In genomic region chr15:41937568-41937923, GRCh38 we compare ENCODE assay signal across 11 cellular contexts. TPM values are rescaled to one million over a fixed set of nuclear protein-coding genes. Genes with fewer than 3 reads are reported as not detected.
A peak's percentile ranks its signal among the peaks of the same experiment; 100 is the strongest.
DNase-seq lines count a peak whose midpoint lies in the region; TF ChIP-seq lines count a peak whose summit lies in the region.
"Had no signal": no experiment of that assay in that cellular context is flagged by ENCODE, and none has a peak within 500 bp of the region (broad histone marks: within the 10 kb centered on the region; RNA-seq: fewer than 3 reads in every experiment).

No MANE protein-coding gene starts in this region.

- H3K9me3 ChIP-seq in Peyer's patch: no peaks in the 10 kb centered on the region
- H3K9me3 ChIP-seq: SJCRH30 had no signal

- DNase-seq in GDM1 (lab: John Stamatoyannopoulos, UW) (peak; percentile 53), Peyer's patch (no peak), coronary artery (ENCODE audit: low spot score) (no peak), osteocyte (ENCODE audit: extremely low spot score, unreplicated experiment) (no peak), midbrain (lab: John Stamatoyannopoulos, UW) (no peak), substantia nigra (lab: John Stamatoyannopoulos, UW) (no peak), A172 (ENCODE audit: low spot score) (no peak), RWPE1 (ENCODE audit: low spot score) (no peak)
- DNase-seq: NCI-H345, SJCRH30 had no signal

- POLR2A ChIA-PET in RWPE1 (lab: Yijun Ruan, JAX; ENCODE audit: low non-redundant PET): no interaction called here

- peaks cover 9% of the 10 kb centered on the region for H3K36me3 Mint-ChIP-seq in osteocyte (ENCODE audit: unreplicated experiment)

- TF ChIP-seq CTCF in Peyer's patch (IDR thresholded peaks at IDR 0.05): no peak
- TF ChIP-seq CTCF in coronary artery (IDR thresholded peaks at IDR 0.05): no peak
- no peak for TF ChIP-seq CTCF in osteocyte (IDR thresholded peaks at IDR 0.05)
- no peak for TF ChIP-seq CTCF in RWPE1 (conservative IDR thresholded peaks at IDR 0.05; ENCODE audit: low read depth)

- H3K4me3 Mint-ChIP-seq in osteocyte (ENCODE audit: unreplicated experiment): no peak overlapping the region

- no peaks in the 10 kb centered on the region for H3K9me3 Mint-ChIP-seq in osteocyte (ENCODE audit: unreplicated experiment)

- no peak for TF ChIP-seq POLR2A in Peyer's patch (IDR thresholded peaks at IDR 0.05)

- peak overlapping the region; percentile 81 for H3K27ac Mint-ChIP-seq in osteocyte (ENCODE audit: unreplicated experiment)

- H3K36me3 ChIP-seq in Peyer's patch: peaks cover 0 to 4% (median 0%) of the 10 kb centered on the region in 3 donors

- CTCF ChIA-PET in RWPE1 (lab: Yijun Ruan, JAX): no interaction called here

- peaks cover 73% of the 10 kb centered on the region for H3K4me1 Mint-ChIP-seq in osteocyte (ENCODE audit: unreplicated experiment)

- no peak overlapping the region for H3K4me3 ChIP-seq in Peyer's patch
- H3K4me3 ChIP-seq in coronary artery: no peak overlapping the region
- H3K4me3 ChIP-seq: SJCRH30 had no signal

- H3K27ac ChIP-seq in Peyer's patch (peak overlapping the region; percentile 62 to 79 (median 74)), coronary artery (peak overlapping the region; percentile 13 to 67), substantia nigra (ENCODE audit: low read depth, low read length, poor library complexity, severe bottlenecking) (no peak overlapping the region), RWPE1 (no peak overlapping the region)
- H3K27ac ChIP-seq: KMS-11, SJCRH30 had no signal

- no peaks in the 10 kb centered on the region for H3K27me3 ChIP-seq in Peyer's patch
- H3K27me3 ChIP-seq: SJCRH30 had no signal

- H3K27me3 Mint-ChIP-seq in osteocyte (ENCODE audit: unreplicated experiment): no peaks in the 10 kb centered on the region

- H3K4me1 ChIP-seq in Peyer's patch: peaks cover 0 to 20% (median 6%) of the 10 kb centered on the region in 4 donors

RNA-seq across cellular contexts. Expression of gene EHD4, which starts 34.8 kb away (rescaled TPM):
- total RNA-seq in Peyer's patch: 10 to 100 TPM; 23.1 to 53.9 (median 34.9) TPM
- total RNA-seq in osteocyte: 20.9 and 21.7 TPM in 2 replicates
- total RNA-seq in A172 (2014; rRNA removed; shearing (Covaris generic)): 15.4 and 15.5 TPM in 2 replicates

RNA-seq across cellular contexts. Expression of gene SPTBN5, which starts 43.7 kb away (rescaled TPM):
- total RNA-seq in Peyer's patch (1 to 10 TPM in 2 of 4 donors, under 1 TPM in 1, not detected in 1; 0.27 to 4.1 (median 1.8) TPM), osteocyte (3.0 and 3.2 TPM in 2 replicates)
- 0.16 and 0.22 TPM in 2 replicates for total RNA-seq in A172 (2014; rRNA removed; shearing (Covaris generic))

Comparison
In these comparisons a context has a peak if more than half of its experiments do, and no peak if none do; other contexts are left out.
1. H3K27ac ChIP-seq: peak in Peyer's patch (4 of 4) and coronary artery (2 of 2); none in substantia nigra (single experiment) and RWPE1 (single experiment).